ENCODE assay signal across 8 cellular contexts in the genomic region with DNA sequence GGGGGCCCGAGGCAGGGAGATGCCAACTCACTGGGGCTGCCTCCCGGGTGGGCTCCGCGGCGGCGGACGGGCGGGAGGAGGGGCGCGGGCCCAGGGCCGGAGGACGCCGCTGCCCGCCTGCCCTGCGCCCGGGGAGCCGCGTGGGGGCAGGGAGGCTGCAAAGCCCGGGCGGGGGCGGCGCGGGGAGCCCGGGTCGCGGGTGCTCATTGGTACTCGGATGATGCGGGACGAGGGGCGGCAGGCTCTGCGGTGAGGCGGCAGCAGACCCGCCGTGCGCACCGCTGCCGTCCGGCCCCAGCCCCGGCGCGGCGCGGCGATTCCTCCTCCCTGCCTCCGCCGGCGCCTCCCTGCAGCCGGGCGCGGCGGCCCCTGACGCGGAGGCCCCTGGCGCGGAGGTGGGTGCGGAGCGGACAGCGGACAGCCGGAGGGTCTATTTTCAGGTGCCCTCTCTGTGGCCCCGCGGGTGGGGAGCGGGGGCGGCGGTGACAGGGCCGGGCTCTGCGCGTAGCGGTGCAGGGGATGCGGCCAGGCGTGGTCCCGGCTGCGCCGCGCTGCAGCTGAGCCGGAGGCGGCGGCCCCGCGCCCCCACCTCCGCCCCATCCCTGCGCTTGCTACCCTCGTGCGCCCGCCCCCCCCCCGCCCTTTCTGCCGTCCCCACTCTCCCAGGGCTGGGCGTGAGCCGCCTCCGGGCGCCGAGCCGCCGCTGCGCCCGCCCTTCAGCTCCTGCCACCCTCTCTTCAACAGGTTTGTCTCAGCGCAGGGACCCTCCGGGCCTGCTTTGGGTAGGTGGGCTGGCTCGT. TPM values are rescaled to one million over a fixed set of nuclear protein-coding genes. Genes with fewer than 3 reads are reported as not detected.
DNase-seq lines count a peak whose midpoint lies in the region; ATAC-seq and TF ChIP-seq lines count a peak whose summit lies in the region.

No MANE protein-coding gene starts in this region.

- peaks cover 5% of the 10 kb centered on the region for H3F3A ChIP-seq in neural cell (ENCODE audit: insufficient read depth, low read length, poor library complexity, severe bottlenecking)

- peaks cover 14% of the 10 kb centered on the region for H4K20me1 ChIP-seq in neural cell (ENCODE audit: insufficient read depth)

- no peak for TF ChIP-seq RAD21 in neural cell (conservative IDR thresholded peaks at IDR 0.05)

- TF ChIP-seq CTCF in NB4 (IDR thresholded peaks at IDR 0.05; ENCODE audit: low read depth, low read length) (no peak), fibroblast of villous mesenchyme (IDR thresholded peaks at IDR 0.05; ENCODE audit: insufficient read depth, low read depth, low read length) (no peak), neural cell (IDR thresholded peaks at IDR 0.05; ENCODE audit: poor library complexity, severe bottlenecking) (no peak)

- DNase-seq in COR-L47 (lab: John Stamatoyannopoulos, UW) (peak; percentile 21), NB4 (ENCODE audit: low read depth) (peak; percentile 60), fibroblast of villous mesenchyme (ENCODE audit: low read depth) (peak; percentile 46), H4 (ENCODE audit: low spot score) (no peak), HUDEP-2 (lab: John Stamatoyannopoulos, UW; ENCODE audit: unreplicated experiment in 76 of 76) (no peak)
- DNase-seq in activated CD8-positive, alpha-beta memory T cell treated with anti-CD3 and anti-CD28 coated beads, Interleukin-2, amount 50 U/mL, for 4 hours: peak; percentile 17

- ATAC-seq in GM19468 (IDR thresholded peaks at IDR 0.05; ENCODE audit: extremely low read depth, unreplicated experiment): peak; percentile 15

- H3K27me3 ChIP-seq in neural cell (ENCODE audit: insufficient read depth, low read depth, low read length): no peaks in the 10 kb centered on the region

- no peaks in the 10 kb centered on the region for H3K36me3 ChIP-seq in neural cell (ENCODE audit: insufficient read depth, low read length)

- peak overlapping the region; percentile 35 for H3K4me2 ChIP-seq in neural cell (ENCODE audit: low read length)

- TF ChIP-seq EP300 in neural cell (conservative IDR thresholded peaks at IDR 0.05; ENCODE audit: poor library complexity, severe bottlenecking): peak; percentile 34

- peak overlapping the region; percentile 74 for H2AFZ ChIP-seq in neural cell (ENCODE audit: low read depth, low read length)

- peaks cover 41% of the 10 kb centered on the region for H3K79me2 ChIP-seq in neural cell (replicated peaks; ENCODE audit: insufficient read depth, low read length)

- no peaks in the 10 kb centered on the region for H3K9me3 ChIP-seq in neural cell (ENCODE audit: low read length)

- H3K9me2 ChIP-seq in neural cell (ENCODE audit: insufficient read depth, low read length): no peaks in the 10 kb centered on the region

- TF ChIP-seq POLR2A in NB4 (IDR thresholded peaks at IDR 0.05; ENCODE audit: extremely low read depth, insufficient read length): no peak

- H3K9ac ChIP-seq in neural cell (ENCODE audit: low read length): peak overlapping the region; percentile 95

- H3K27ac ChIP-seq in neural cell (ENCODE audit: low read length): peak overlapping the region; percentile 89

- peak overlapping the region; percentile 46 for H3K4me3 ChIP-seq in NB4 (ENCODE audit: low read depth, low read length)
- peak overlapping the region; percentile 86 for H3K4me3 ChIP-seq in fibroblast of villous mesenchyme (ENCODE audit: low read depth, low read length)
- H3K4me3 ChIP-seq in neural cell (ENCODE audit: low read length): peak overlapping the region; percentile 76

TF ChIP-seq in neural cell, 6 proteins besides CTCF, POLR2A, EP300 and RAD21:
- TF ChIP-seq SMC3 (conservative IDR thresholded peaks at IDR 0.05; ENCODE audit: poor library complexity) (no peak), TAF1 (IDR thresholded peaks at IDR 0.05; ENCODE audit: low read depth) (no peak), POLR2AphosphoS5 (IDR thresholded peaks at IDR 0.05) (peak; percentile 12), MXI1 (conservative IDR thresholded peaks at IDR 0.05; ENCODE audit: poor library complexity, severe bottlenecking) (peak; percentile 63), EZH2 (IDR thresholded peaks at IDR 0.05; ENCODE audit: borderline replicate concordance, insufficient read depth, low read length, poor library complexity, severe bottlenecking) (no peak)
- TF ChIP-seq, protein P1, sequence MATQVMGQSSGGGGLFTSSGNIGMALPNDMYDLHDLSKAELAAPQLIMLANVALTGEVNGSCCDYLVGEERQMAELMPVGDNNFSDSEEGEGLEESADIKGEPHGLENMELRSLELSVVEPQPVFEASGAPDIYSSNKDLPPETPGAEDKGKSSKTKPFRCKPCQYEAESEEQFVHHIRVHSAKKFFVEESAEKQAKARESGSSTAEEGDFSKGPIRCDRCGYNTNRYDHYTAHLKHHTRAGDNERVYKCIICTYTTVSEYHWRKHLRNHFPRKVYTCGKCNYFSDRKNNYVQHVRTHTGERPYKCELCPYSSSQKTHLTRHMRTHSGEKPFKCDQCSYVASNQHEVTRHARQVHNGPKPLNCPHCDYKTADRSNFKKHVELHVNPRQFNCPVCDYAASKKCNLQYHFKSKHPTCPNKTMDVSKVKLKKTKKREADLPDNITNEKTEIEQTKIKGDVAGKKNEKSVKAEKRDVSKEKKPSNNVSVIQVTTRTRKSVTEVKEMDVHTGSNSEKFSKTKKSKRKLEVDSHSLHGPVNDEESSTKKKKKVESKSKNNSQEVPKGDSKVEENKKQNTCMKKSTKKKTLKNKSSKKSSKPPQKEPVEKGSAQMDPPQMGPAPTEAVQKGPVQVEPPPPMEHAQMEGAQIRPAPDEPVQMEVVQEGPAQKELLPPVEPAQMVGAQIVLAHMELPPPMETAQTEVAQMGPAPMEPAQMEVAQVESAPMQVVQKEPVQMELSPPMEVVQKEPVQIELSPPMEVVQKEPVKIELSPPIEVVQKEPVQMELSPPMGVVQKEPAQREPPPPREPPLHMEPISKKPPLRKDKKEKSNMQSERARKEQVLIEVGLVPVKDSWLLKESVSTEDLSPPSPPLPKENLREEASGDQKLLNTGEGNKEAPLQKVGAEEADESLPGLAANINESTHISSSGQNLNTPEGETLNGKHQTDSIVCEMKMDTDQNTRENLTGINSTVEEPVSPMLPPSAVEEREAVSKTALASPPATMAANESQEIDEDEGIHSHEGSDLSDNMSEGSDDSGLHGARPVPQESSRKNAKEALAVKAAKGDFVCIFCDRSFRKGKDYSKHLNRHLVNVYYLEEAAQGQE (IDR thresholded peaks at IDR 0.05; ENCODE audit: borderline replicate concordance): no peak

RNA-seq across cellular contexts. Expression of gene SPTBN1, which starts 0.6 kb away (rescaled TPM):
- total RNA-seq in fibroblast of villous mesenchyme: 181 and 200 TPM in 2 replicates
- polyA plus RNA-seq in neural cell: 92.1 and 99.4 TPM in 2 replicates
- 347 and 376 TPM in 2 replicates for polyA minus RNA-seq in neural cell
- 34.4 and 34.9 TPM in 2 replicates for total RNA-seq in H4 (2014; rRNA removed; shearing (Covaris generic))

Comparison
In these comparisons a context has a peak if more than half of its experiments do, and no peak if none do; other contexts are left out.
1. DNase-seq: peak in COR-L47 (single experiment), NB4 (single experiment), activated CD8-positive, alpha-beta memory T cell treated with anti-CD3 and anti-CD28 coated beads, Interleukin-2, amount 50 U/mL, for 4 hours (single experiment) and fibroblast of villous mesenchyme (single experiment); none in H4 (single experiment) and HUDEP-2 (0 of 76).
2. Peak in every context shown above with its lines, with median percentiles within 50 percentile points of each other: H3K4me3 ChIP-seq.